ENCODE assay signal across 10 cellular contexts in the genomic region with DNA sequence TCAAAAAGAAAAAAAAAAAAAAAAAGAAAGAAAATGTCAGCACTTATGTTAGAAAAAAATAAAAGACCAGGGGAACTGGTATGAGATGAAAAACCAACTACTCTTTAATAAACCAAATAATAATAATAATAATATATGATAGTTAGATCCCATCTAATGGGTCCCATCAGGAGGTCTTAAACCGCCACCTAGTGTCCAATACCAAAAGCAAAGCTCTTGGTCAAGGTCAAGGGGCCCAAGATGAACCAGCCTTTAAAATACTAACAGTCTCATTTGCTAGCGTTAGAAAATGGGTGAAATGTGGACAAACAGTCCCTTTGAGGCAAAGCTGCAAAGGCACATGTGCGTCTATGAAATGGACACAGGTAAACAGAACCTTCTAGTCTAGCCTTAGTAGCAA. TPM values are rescaled to one million over a fixed set of nuclear protein-coding genes. Genes with fewer than 3 reads are reported as not detected.
DNase-seq lines count a peak whose midpoint lies in the region; ATAC-seq and TF ChIP-seq lines count a peak whose summit lies in the region.
"Had no signal": no experiment of that assay in that cellular context is flagged by ENCODE, and none has a peak within 500 bp of the region (broad histone marks: within the 10 kb centered on the region; RNA-seq: fewer than 3 reads in every experiment).

No MANE protein-coding gene starts in this region.

- peak overlapping the region in 1 of 12 donors; percentile 24 for H3K27ac ChIP-seq in heart left ventricle
- H3K27ac ChIP-seq in right atrium auricular region = no peak overlapping the region
- H3K27ac ChIP-seq in RWPE2 (ENCODE audit: poor library complexity, severe bottlenecking) = no peak overlapping the region
- H3K27ac ChIP-seq in transverse colon = peak overlapping the region in 1 of 4 donors; percentile 30

- TF ChIP-seq CTCF in heart left ventricle (IDR thresholded peaks at IDR 0.05) (peak in 11 of 12 donors; percentile 14 to 63 (median 42)), right atrium auricular region (IDR thresholded peaks at IDR 0.05) (peak in 1 of 2 donors; percentile 48), RWPE2 (IDR thresholded peaks at IDR 0.05; ENCODE audit: poor library complexity, severe bottlenecking) (peak; percentile 47), transverse colon (IDR thresholded peaks at IDR 0.05) (peak in 4 of 5 experiments; percentile 9 to 28 (median 16))

- H3K9me3 Mint-ChIP-seq in activated T-cell treated with anti-CD3 and anti-CD28 coated beads, Interleukin-2, amount 50 U/mL, for 72 hours = no peaks in the 10 kb centered on the region

- no peak overlapping the region for H3K27ac Mint-ChIP-seq in activated T-cell treated with anti-CD3 and anti-CD28 coated beads, Interleukin-2, amount 50 U/mL, for 72 hours

- peaks cover 0 to 100% (median 93%) of the 10 kb centered on the region in 9 donors for H3K36me3 ChIP-seq in heart left ventricle
- H3K36me3 ChIP-seq in right atrium auricular region = peaks cover 65% of the 10 kb centered on the region
- peaks cover 76% of the 10 kb centered on the region for H3K36me3 ChIP-seq in RWPE2 (ENCODE audit: low read depth)
- H3K36me3 ChIP-seq in transverse colon = peaks cover 0 to 63% (median 31%) of the 10 kb centered on the region in 4 donors

- H3K9me3 ChIP-seq in heart left ventricle (no peaks in the 10 kb centered on the region), right atrium auricular region (no peaks in the 10 kb centered on the region), RWPE2 (ENCODE audit: severe bottlenecking) (no peaks in the 10 kb centered on the region), transverse colon (no peaks in the 10 kb centered on the region)

- 82 to 89% (median 85%) methylated on average over 3 of the region's 3 CpGs for WGBS in heart left ventricle, 4 donors
- 84 to 90% methylated on average over 2 to 3 of the region's 3 CpGs for WGBS in transverse colon (ENCODE audit: low coverage in 1 of 2), 2 donors

- no peaks in the 10 kb centered on the region for H3K27me3 Mint-ChIP-seq in activated T-cell treated with anti-CD3 and anti-CD28 coated beads, Interleukin-2, amount 50 U/mL, for 72 hours (ENCODE audit: low read depth)

- no peaks in the 10 kb centered on the region for H3K4me1 Mint-ChIP-seq in activated T-cell treated with anti-CD3 and anti-CD28 coated beads, Interleukin-2, amount 50 U/mL, for 72 hours (ENCODE audit: low read depth)

- no peak for TF ChIP-seq EP300 in transverse colon (IDR thresholded peaks at IDR 0.05; ENCODE audit: low read depth)

- TF ChIP-seq POLR2A in heart left ventricle (IDR thresholded peaks at IDR 0.05) (no peak), transverse colon (IDR thresholded peaks at IDR 0.05) (no peak)

- DNase-seq in heart left ventricle (no peak), right atrium auricular region (ENCODE audit: low spot score) (no peak), RWPE2 (ENCODE audit: low spot score) (no peak), fibroblast of peridontal ligament (ENCODE audit: extremely low read depth) (peak; percentile 45), transverse colon (no peak), NCI-H2171 (lab: John Stamatoyannopoulos, UW) (no peak)
- DNase-seq in activated CD8-positive, alpha-beta memory T cell treated with anti-CD3 and anti-CD28 coated beads for 24 hours = no peak
- DNase-seq in activated T-cell treated with anti-CD3 and anti-CD28 coated beads, Interleukin-2, amount 50 U/mL, for 72 hours = no peak
- DNase-seq: activated T-cell treated with anti-CD3 and anti-CD28 coated beads for 4 hours, NCI-H2171 treated with DMSO at 0.1 percent for 48 hours had no signal

- intact Hi-C loops in heart left ventricle (cut with DNase I) = loop anchor here in 2 of 10 donors (5.0 to 10.0 kb wide), 2 partner anchors 139 to 276 kb away; no protein-coding TSS in a partner anchor
- intact Hi-C loops in transverse colon (cut with DNase I; ENCODE audit: low total_unique reads) = no loop called here

- in situ Hi-C loops in transverse colon (cut with MboI; ENCODE audit: low pct_ligation_motif_present in 1 of 4, low pct_unique_long_range_greater_than_20kb in 1 of 4, low sequenced_read_pairs in 3 of 4) = loop anchor here in 1 of 4 donors (25.0 kb wide), 1 partner anchor 286 kb away; no protein-coding TSS in a partner anchor

- H3K4me3 ChIP-seq in heart left ventricle (no peak overlapping the region), right atrium auricular region (no peak overlapping the region), RWPE2 (ENCODE audit: severe bottlenecking) (no peak overlapping the region), transverse colon (no peak overlapping the region)

- no peak for ATAC-seq in heart left ventricle
- no peak for ATAC-seq in RWPE2 (ENCODE audit: low read depth)
- ATAC-seq in activated T-cell treated with anti-CD3 and anti-CD28 coated beads, Interleukin-2, amount 50 U/mL, for 72 hours (replicated peaks in 1 of 2) = no peak

- H3K4me3 Mint-ChIP-seq in activated T-cell treated with anti-CD3 and anti-CD28 coated beads, Interleukin-2, amount 50 U/mL, for 72 hours = no peak overlapping the region

- H3K4me1 ChIP-seq in heart left ventricle = no peaks in the 10 kb centered on the region
- H3K4me1 ChIP-seq in right atrium auricular region = no peaks in the 10 kb centered on the region
- H3K4me1 ChIP-seq in RWPE2 (ENCODE audit: insufficient read depth, poor library complexity, severe bottlenecking) = no peaks in the 10 kb centered on the region
- no peaks in the 10 kb centered on the region for H3K4me1 ChIP-seq in transverse colon

- H3K27me3 ChIP-seq in heart left ventricle = no peaks in the 10 kb centered on the region
- H3K27me3 ChIP-seq in right atrium auricular region = no peaks in the 10 kb centered on the region
- H3K27me3 ChIP-seq in RWPE2 (ENCODE audit: insufficient read depth, poor library complexity, severe bottlenecking) = no peaks in the 10 kb centered on the region
- no peaks in the 10 kb centered on the region for H3K27me3 ChIP-seq in transverse colon

- H3K36me3 Mint-ChIP-seq in activated T-cell treated with anti-CD3 and anti-CD28 coated beads, Interleukin-2, amount 50 U/mL, for 72 hours (ENCODE audit: insufficient read depth in 2 of 2) = peaks cover 6 to 14% of the 10 kb centered on the region in 2 donors

RNA-seq across cellular contexts. Expression of gene BRAP, which starts 12.3 kb away (rescaled TPM):
- total RNA-seq in heart left ventricle (10 to 100 TPM; 12.1 to 19.7 (median 15.9) TPM), right atrium auricular region (10 to 100 TPM; 10.1 to 13.4 TPM), transverse colon (10 to 100 TPM; 10.8 to 17.3 (median 15.9) TPM)
- 10 to 100 TPM in 1 of 2 donors, 1 to 10 TPM in 1; 6.7 to 10.2 TPM for polyA plus RNA-seq in heart left ventricle
- 10 to 100 TPM; 20.2 to 32.1 TPM for total RNA-seq in activated T-cell treated with anti-CD3 and anti-CD28 coated beads, Interleukin-2, amount 50 U/mL, for 72 hours

RNA-seq across cellular contexts. Expression of gene ACAD10, which starts 12.3 kb away (rescaled TPM):
- total RNA-seq in heart left ventricle (10 to 100 TPM; 18.0 to 46.0 (median 28.6) TPM), right atrium auricular region (10 to 100 TPM; 13.0 to 18.2 TPM), transverse colon (100 to 1,000 TPM in 1 of 4 donors, 10 to 100 TPM in 3; 49.0 to 198 (median 54.7) TPM)
- 10 to 100 TPM; 10.7 to 26.4 TPM for polyA plus RNA-seq in heart left ventricle
- total RNA-seq in activated T-cell treated with anti-CD3 and anti-CD28 coated beads, Interleukin-2, amount 50 U/mL, for 72 hours = 10 to 100 TPM; 32.4 to 34.5 TPM
